Comparison of ENCODE assay signal across 38 cellular contexts in genomic region chr4:151193414-151193813, GRCh38.
"Had no signal": no experiment of that assay in that cellular context is flagged by ENCODE, and none has a peak within 500 bp of the region (broad histone marks: within the 10 kb centered on the region; RNA-seq: fewer than 3 reads in every experiment).

No MANE protein-coding gene starts in this region.

- H3K9me3 Mint-ChIP-seq: activated CD4-positive, alpha-beta memory T cell treated with anti-CD3 and anti-CD28 coated beads, Interleukin-2, amount 10 ng/mL, durations not matched to agents 7 days and 5 days; activated naive CD4-positive, alpha-beta T cell treated with anti-CD3 and anti-CD28 coated beads, Interleukin-2, amount 10 ng/mL, durations not matched to agents 7 days and 5 days; activated naive CD4-positive, alpha-beta T cell treated with anti-CD3 and anti-CD28 coated beads, Interleukin-2, amount 50 U/mL, for 24 hours; activated naive CD8-positive, alpha-beta T cell treated with anti-CD3 and anti-CD28 coated beads, Interleukin-2, amount 50 U/mL, for 24 hours; central memory CD8-positive, alpha-beta T cell had no signal

- H3K4me3 ChIP-seq: ascending aorta, cardiac muscle cell had no signal

- ATAC-seq: activated CD4-positive, alpha-beta T cell treated with anti-CD3 and anti-CD28 coated beads for 36 hours; activated CD8-positive, alpha-beta memory T cell treated with anti-CD3 and anti-CD28 coated beads, Interleukin-2, amount 10 ng/mL, durations not matched to agents 7 days and 5 days; activated CD8-positive, alpha-beta T cell treated with anti-CD3 and anti-CD28 coated beads, Interleukin-2, amount 10 ng/mL, durations not matched to agents 7 days and 5 days; activated naive CD8-positive, alpha-beta T cell treated with anti-CD3 and anti-CD28 coated beads, Interleukin-2, amount 50 U/mL, for 24 hours had no signal

- H3K27ac ChIP-seq: ascending aorta, cardiac muscle cell, VCaP had no signal

- DNase-seq: activated B cell treated with CpG ODN at 0.5 μM for 24 hours; activated CD4-positive, alpha-beta memory T cell treated with anti-CD3 and anti-CD28 coated beads, Interleukin-2, amount 10 ng/mL, durations not matched to agents 7 days and 5 days; activated CD4-positive, alpha-beta T cell treated with anti-CD3 and anti-CD28 coated beads for 1 hour; activated CD4-positive, alpha-beta T cell treated with anti-CD3 and anti-CD28 coated beads for 36 hours; activated CD4-positive, alpha-beta T cell treated with anti-CD3 and anti-CD28 coated beads for 48 hours; activated CD4-positive, alpha-beta T cell treated with anti-CD3 and anti-CD28 coated beads, Interleukin-2, amount 10 ng/mL, durations not matched to agents 7 days and 5 days; activated CD4-positive, alpha-beta T cell treated with anti-CD3 and anti-CD28 coated beads, Interleukin-2, amount 50 U/mL, for 48 hours; activated CD8-positive, alpha-beta memory T cell treated with anti-CD3 and anti-CD28 coated beads for 24 hours; activated CD8-positive, alpha-beta memory T cell treated with anti-CD3 and anti-CD28 coated beads, Interleukin-2, amount 10 ng/mL, durations not matched to agents 7 days and 5 days; activated CD8-positive, alpha-beta memory T cell treated with anti-CD3 and anti-CD28 coated beads, Interleukin-2, amount 50 U/mL, for 48 hours; activated CD8-positive, alpha-beta T cell treated with anti-CD3 and anti-CD28 coated beads, Interleukin-2, amount 10 ng/mL, durations not matched to agents 7 days and 5 days; activated effector memory CD4-positive, alpha-beta T cell treated with Interleukin-2 at 50 U/mL for 16 hours; activated gamma-delta T cell; activated naive CD4-positive, alpha-beta T cell treated with anti-CD3 and anti-CD28 coated beads, Interleukin-2, amount 10 ng/mL, durations not matched to agents 7 days and 5 days; activated naive CD4-positive, alpha-beta T cell treated with Interleukin-2 at 50 U/mL for 16 hours; activated naive CD8-positive, alpha-beta T cell treated with anti-CD3 and anti-CD28 coated beads, Interleukin-2, amount 10 ng/mL, durations not matched to agents 7 days and 5 days; activated naive CD8-positive, alpha-beta T cell treated with anti-CD3 and anti-CD28 coated beads, Interleukin-2, amount 50 U/mL, for 24 hours; activated T-cell treated with anti-CD3 and anti-CD28 coated beads, Interleukin-2, amount 50 U/mL, for 24 hours; activated T-cell treated with anti-CD3 and anti-CD28 coated beads, Interleukin-2, amount 50 U/mL, for 48 hours; amygdala; anterior cingulate cortex; caudate nucleus; cerebellar nuclear complex; T-helper 1 cell; T-helper 2 cell; T-helper 9 cell had no signal

- H3K36me3 ChIP-seq: ascending aorta, cardiac muscle cell had no signal

- FAIRE-seq: bronchial epithelial cell, TTC549 had no signal

- H3K36me3 Mint-ChIP-seq: activated CD8-positive, alpha-beta memory T cell treated with anti-CD3 and anti-CD28 coated beads, Interleukin-2, amount 10 ng/mL, durations not matched to agents 7 days and 5 days; activated naive CD4-positive, alpha-beta T cell treated with anti-CD3 and anti-CD28 coated beads, Interleukin-2, amount 10 ng/mL, durations not matched to agents 7 days and 5 days; activated naive CD4-positive, alpha-beta T cell treated with anti-CD3 and anti-CD28 coated beads, Interleukin-2, amount 50 U/mL, for 24 hours; activated naive CD8-positive, alpha-beta T cell treated with anti-CD3 and anti-CD28 coated beads, Interleukin-2, amount 10 ng/mL, durations not matched to agents 7 days and 5 days had no signal

- H3K27ac Mint-ChIP-seq: activated B cell treated with CpG ODN at 0.5 μM for 24 hours; activated CD4-positive, alpha-beta memory T cell treated with anti-CD3 and anti-CD28 coated beads, Interleukin-2, amount 10 ng/mL, durations not matched to agents 7 days and 5 days; activated CD4-positive, alpha-beta T cell treated with anti-CD3 and anti-CD28 coated beads for 36 hours; activated CD4-positive, alpha-beta T cell treated with anti-CD3 and anti-CD28 coated beads, Interleukin-2, amount 10 ng/mL, durations not matched to agents 7 days and 5 days; activated CD8-positive, alpha-beta memory T cell treated with anti-CD3 and anti-CD28 coated beads, Interleukin-2, amount 10 ng/mL, durations not matched to agents 7 days and 5 days; activated CD8-positive, alpha-beta T cell treated with anti-CD3 and anti-CD28 coated beads, Interleukin-2, amount 10 ng/mL, durations not matched to agents 7 days and 5 days; activated naive CD4-positive, alpha-beta T cell treated with anti-CD3 and anti-CD28 coated beads, Interleukin-2, amount 10 ng/mL, durations not matched to agents 7 days and 5 days; activated naive CD4-positive, alpha-beta T cell treated with anti-CD3 and anti-CD28 coated beads, Interleukin-2, amount 50 U/mL, for 24 hours; activated naive CD8-positive, alpha-beta T cell; activated naive CD8-positive, alpha-beta T cell treated with anti-CD3 and anti-CD28 coated beads, Interleukin-2, amount 10 ng/mL, durations not matched to agents 7 days and 5 days; activated naive CD8-positive, alpha-beta T cell treated with anti-CD3 and anti-CD28 coated beads, Interleukin-2, amount 50 U/mL, for 24 hours; activated T-cell treated with anti-CD3 and anti-CD28 coated beads, Interleukin-2, amount 50 U/mL, for 24 hours; activated T-helper 2 cell treated with anti-CD3 and anti-CD28 coated beads, Interferon-gamma antibody, Interleukin-2, Interleukin-4, amounts not matched to agents 10 μg/mL and 5 μg/mL and 100 μg/mL, durations not matched to agents 14 hours and 24 hours and 36 hours; brain; T-helper 1 cell treated with Interleukin-12 subunit alpha and Interleukin-12 subunit beta and Interleukin-4 antibody, amounts not matched to agents 30 μg/mL and 1 μg/mL, for 36 hours; T-helper 2 cell treated with Interferon-gamma antibody and Interleukin-4, amounts not matched to agents 5 μg/mL and 100 μg/mL, for 36 hours had no signal

- H3K4me1 Mint-ChIP-seq: activated B cell treated with CpG ODN at 0.5 μM for 24 hours; activated CD4-positive, alpha-beta memory T cell treated with anti-CD3 and anti-CD28 coated beads, Interleukin-2, amount 10 ng/mL, durations not matched to agents 7 days and 5 days; activated CD4-positive, alpha-beta T cell treated with anti-CD3 and anti-CD28 coated beads for 36 hours; activated CD4-positive, alpha-beta T cell treated with anti-CD3 and anti-CD28 coated beads, Interleukin-2, amount 10 ng/mL, durations not matched to agents 7 days and 5 days; activated CD8-positive, alpha-beta memory T cell treated with anti-CD3 and anti-CD28 coated beads, Interleukin-2, amount 10 ng/mL, durations not matched to agents 7 days and 5 days; activated naive CD4-positive, alpha-beta T cell treated with anti-CD3 and anti-CD28 coated beads, Interleukin-2, amount 10 ng/mL, durations not matched to agents 7 days and 5 days; activated naive CD4-positive, alpha-beta T cell treated with anti-CD3 and anti-CD28 coated beads, Interleukin-2, amount 50 U/mL, for 24 hours; activated naive CD8-positive, alpha-beta T cell treated with anti-CD3 and anti-CD28 coated beads, Interleukin-2, amount 10 ng/mL, durations not matched to agents 7 days and 5 days; activated naive CD8-positive, alpha-beta T cell treated with anti-CD3 and anti-CD28 coated beads, Interleukin-2, amount 50 U/mL, for 24 hours; brain; central memory CD8-positive, alpha-beta T cell had no signal

- H3K4me3 Mint-ChIP-seq: activated B cell treated with CpG ODN at 0.5 μM for 24 hours; activated CD4-positive, alpha-beta memory T cell treated with anti-CD3 and anti-CD28 coated beads, Interleukin-2, amount 10 ng/mL, durations not matched to agents 7 days and 5 days; activated CD4-positive, alpha-beta T cell treated with anti-CD3 and anti-CD28 coated beads for 36 hours; activated CD4-positive, alpha-beta T cell treated with anti-CD3 and anti-CD28 coated beads, Interleukin-2, amount 10 ng/mL, durations not matched to agents 7 days and 5 days; activated CD8-positive, alpha-beta memory T cell treated with anti-CD3 and anti-CD28 coated beads, Interleukin-2, amount 10 ng/mL, durations not matched to agents 7 days and 5 days; activated CD8-positive, alpha-beta T cell treated with anti-CD3 and anti-CD28 coated beads, Interleukin-2, amount 10 ng/mL, durations not matched to agents 7 days and 5 days; activated naive CD4-positive, alpha-beta T cell treated with anti-CD3 and anti-CD28 coated beads, Interleukin-2, amount 10 ng/mL, durations not matched to agents 7 days and 5 days; activated naive CD4-positive, alpha-beta T cell treated with anti-CD3 and anti-CD28 coated beads, Interleukin-2, amount 50 U/mL, for 24 hours; activated naive CD8-positive, alpha-beta T cell; activated naive CD8-positive, alpha-beta T cell treated with anti-CD3 and anti-CD28 coated beads, Interleukin-2, amount 10 ng/mL, durations not matched to agents 7 days and 5 days; activated naive CD8-positive, alpha-beta T cell treated with anti-CD3 and anti-CD28 coated beads, Interleukin-2, amount 50 U/mL, for 24 hours; activated T-cell treated with anti-CD3 and anti-CD28 coated beads, Interleukin-2, amount 50 U/mL, for 24 hours; brain; central memory CD8-positive, alpha-beta T cell; T-helper 1 cell treated with Interleukin-12 subunit alpha and Interleukin-12 subunit beta and Interleukin-4 antibody, amounts not matched to agents 30 μg/mL and 1 μg/mL, for 36 hours; T-helper 2 cell treated with Interferon-gamma antibody and Interleukin-4, amounts not matched to agents 5 μg/mL and 100 μg/mL, for 36 hours had no signal

- H3K9me3 ChIP-seq: ascending aorta had no signal

- H3K27me3 ChIP-seq: ascending aorta, cardiac muscle cell had no signal
